1 cellular context compared by ENCODE assay signal in genomic region chr5:24547127-24547526, GRCh38.
TF ChIP-seq lines count a peak whose summit lies in the region.

No MANE protein-coding gene starts in this region.

TF ChIP-seq in GM23338, 12 proteins besides CTCF, POLR2A, EP300 and RAD21 (continued from another document):
- TF ChIP-seq ZNF462 (CRISPR knock-in tag; IDR thresholded peaks at IDR 0.05), result no peak
- TF ChIP-seq ETS1 (IDR thresholded peaks at IDR 0.05), result no peak
- TF ChIP-seq CREB1 (CRISPR knock-in tag; IDR thresholded peaks at IDR 0.05; ENCODE audit: low read depth), result no peak
- TF ChIP-seq JUNB (IDR thresholded peaks at IDR 0.05; ENCODE audit: unreplicated experiment), result no peak
- no peak for TF ChIP-seq ZNF331 (CRISPR knock-in tag; IDR thresholded peaks at IDR 0.05; ENCODE audit: low read depth)
- TF ChIP-seq REST (IDR thresholded peaks at IDR 0.05; ENCODE audit: unreplicated experiment), result no peak
- TF ChIP-seq ZNF114 (CRISPR knock-in tag; IDR thresholded peaks at IDR 0.05), result no peak
- TF ChIP-seq STAT1 (IDR thresholded peaks at IDR 0.05; ENCODE audit: unreplicated experiment), result no peak
- no peak for TF ChIP-seq NANOG (IDR thresholded peaks at IDR 0.05; ENCODE audit: borderline replicate concordance)
